In the genomic region with DNA sequence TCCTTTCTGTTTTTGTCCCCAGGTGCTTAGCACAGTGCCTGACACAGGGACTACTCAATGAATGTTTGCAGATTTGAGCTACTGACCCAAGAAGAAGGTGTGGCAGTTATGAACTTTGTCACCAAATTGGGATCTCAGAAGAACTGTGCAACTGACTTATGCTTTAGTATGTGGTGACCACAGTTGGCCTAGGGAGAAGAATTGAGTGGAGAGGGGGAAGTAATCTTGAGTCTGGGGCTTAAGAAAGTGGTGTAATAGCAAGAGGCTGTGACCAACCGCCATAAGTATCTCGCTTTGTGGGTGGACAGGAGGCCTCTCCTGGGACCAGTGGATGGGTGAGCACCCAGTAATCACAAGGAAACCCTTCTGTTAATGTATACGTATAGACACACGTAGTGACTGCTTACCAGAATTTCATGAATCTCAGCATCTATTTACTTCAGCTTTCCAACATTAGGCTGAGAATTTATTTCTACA, we compare ENCODE assay signal across 1 cellular context.
A peak's percentile ranks its signal among the peaks of the same experiment; 100 is the strongest.
TF ChIP-seq lines count a peak whose summit lies in the region.

No MANE protein-coding gene starts in this region.

TF ChIP-seq in K562, 482 proteins besides CTCF, POLR2A, EP300 and RAD21:
- TF ChIP-seq ZNF778 (CRISPR knock-in tag; IDR thresholded peaks at IDR 0.05) = no peak
- TF ChIP-seq, protein P1, sequence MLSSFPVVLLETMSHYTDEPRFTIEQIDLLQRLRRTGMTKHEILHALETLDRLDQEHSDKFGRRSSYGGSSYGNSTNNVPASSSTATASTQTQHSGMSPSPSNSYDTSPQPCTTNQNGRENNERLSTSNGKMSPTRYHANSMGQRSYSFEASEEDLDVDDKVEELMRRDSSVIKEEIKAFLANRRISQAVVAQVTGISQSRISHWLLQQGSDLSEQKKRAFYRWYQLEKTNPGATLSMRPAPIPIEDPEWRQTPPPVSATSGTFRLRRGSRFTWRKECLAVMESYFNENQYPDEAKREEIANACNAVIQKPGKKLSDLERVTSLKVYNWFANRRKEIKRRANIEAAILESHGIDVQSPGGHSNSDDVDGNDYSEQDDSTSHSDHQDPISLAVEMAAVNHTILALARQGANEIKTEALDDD (IDR thresholded peaks at IDR 0.05) = 0 out of 2 replicates have a peak, but pooled peaks have one; percentile 15
- TF ChIP-seq ZNF253 (CRISPR knock-in tag; conservative IDR thresholded peaks at IDR 0.05) = no peak
- no peak for TF ChIP-seq RNF2 (IDR thresholded peaks at IDR 0.05)
